8 cellular contexts compared by ENCODE assay signal in the genomic region with DNA sequence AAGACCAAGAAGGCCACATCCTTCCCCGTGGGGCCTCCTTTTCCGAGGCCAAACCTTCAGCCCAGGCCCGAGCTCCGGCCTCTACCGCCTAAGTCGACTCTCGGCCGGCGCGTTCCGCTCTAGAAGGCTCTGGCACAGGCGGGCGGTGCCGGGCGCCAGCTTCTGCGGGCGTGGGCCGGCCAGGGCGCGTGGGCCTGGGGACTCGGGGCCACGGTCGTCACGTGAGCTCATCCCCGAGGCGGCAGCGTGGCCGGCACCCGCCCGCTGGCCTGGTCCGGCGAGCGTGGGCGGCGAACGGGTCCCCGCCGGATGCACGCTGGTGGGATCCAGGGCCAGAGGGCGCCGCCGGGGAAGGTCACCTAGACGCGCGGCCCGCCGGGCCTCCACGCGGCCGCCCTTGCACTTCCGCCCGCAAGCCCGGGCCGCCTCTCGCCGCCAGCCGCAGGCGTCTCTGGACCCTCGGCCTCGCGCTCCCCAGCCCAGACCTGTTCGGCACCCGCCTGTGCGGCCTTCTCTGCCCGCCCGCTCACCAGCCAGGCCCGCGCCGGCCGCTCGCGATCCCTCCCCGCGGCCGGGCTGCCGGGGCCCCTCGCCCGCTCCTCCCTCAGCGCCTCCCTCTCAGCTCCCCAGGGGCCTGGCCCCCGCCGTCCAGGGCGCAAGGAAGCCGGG. TPM values are rescaled to one million over a fixed set of nuclear protein-coding genes. Genes with fewer than 3 reads are reported as not detected.
DNase-seq lines count a peak whose midpoint lies in the region; ATAC-seq lines count a peak whose summit lies in the region.

No MANE protein-coding gene starts in this region.

- DNase-seq in CMK (ENCODE audit: low read depth) (peak; percentile 37), lung microvascular endothelial cell (ENCODE audit: low read depth in 2 of 2) (peak; percentile 54 to 63), NCI-H187 treated with DMSO at 0.1 percent for 48 hours (lab: John Stamatoyannopoulos, UW) (no peak)
- peak; percentile 63 for DNase-seq in activated CD4-positive, alpha-beta T cell treated with anti-CD3 and anti-CD28 coated beads for 48 hours
- peak; percentile 45 for DNase-seq in stimulated activated CD8-positive, alpha-beta memory T cell treated with anti-CD3 and anti-CD28 coated beads, Interleukin-12 subunit alpha, Interleukin-12 subunit beta, amount 100 ng/mL, for 4 hours (ENCODE audit: low read depth)

- H3K4me3 ChIP-seq in duodenal mucosa (ENCODE audit: low read depth in 1 of 2, low read length in 2 of 2) = peak overlapping the region; percentile 72 to 92

- ATAC-seq in GM19463 (IDR thresholded peaks at IDR 0.05; ENCODE audit: unreplicated experiment) = peak; percentile 32
- ATAC-seq in HG03565 (IDR thresholded peaks at IDR 0.05; ENCODE audit: unreplicated experiment) = peak; percentile 28

- peak overlapping the region; percentile 98 for H3K27ac ChIP-seq in duodenal mucosa (ENCODE audit: low read depth, low read length)

- peaks cover 0 to 6% of the 10 kb centered on the region in 2 donors for H3K36me3 ChIP-seq in duodenal mucosa (ENCODE audit: control insufficient read depth in 1 of 2, insufficient read depth in 2 of 2, low read length in 2 of 2)

- H3K9ac ChIP-seq in duodenal mucosa (ENCODE audit: low read depth in 1 of 2, low read length in 2 of 2) = peak overlapping the region; percentile 89

- no peaks in the 10 kb centered on the region for H3K9me3 ChIP-seq in duodenal mucosa (ENCODE audit: control insufficient read depth in 1 of 2, low read length in 2 of 2)

- H3K4me1 ChIP-seq in duodenal mucosa (ENCODE audit: control insufficient read depth in 1 of 2, insufficient read depth in 2 of 2, low read length in 2 of 2) = peaks cover 50 to 55% of the 10 kb centered on the region in 2 donors

- H3K27me3 ChIP-seq in duodenal mucosa (ENCODE audit: control insufficient read depth in 1 of 2, insufficient read depth in 2 of 2, low read length in 2 of 2) = no peaks in the 10 kb centered on the region

RNA-seq across cellular contexts. Expression of gene VDAC1, which starts 0.7 kb away (rescaled TPM):
- total RNA-seq in lung microvascular endothelial cell = 189 and 220 TPM in 2 replicates

RNA-seq across cellular contexts. Expression of gene C5orf15, which starts 35.7 kb away (rescaled TPM):
- total RNA-seq in lung microvascular endothelial cell = 17.1 and 17.7 TPM in 2 replicates
